Comparison of ENCODE assay signal across 13 cellular contexts in genomic region chr3:75670891-75671612, GRCh38. TPM values are rescaled to one million over a fixed set of nuclear protein-coding genes. Genes with fewer than 3 reads are reported as not detected.
DNase-seq lines count a peak whose midpoint lies in the region; ATAC-seq and TF ChIP-seq lines count a peak whose summit lies in the region.
"Not testable (repeated sequence)": the region's sequence is repeated elsewhere in the genome, so short reads cannot be mapped to it uniquely, and the experiment has no call there.
"Had no signal": no experiment of that assay in that cellular context is flagged by ENCODE, and none has a peak within 500 bp of the region (broad histone marks: within the 10 kb centered on the region; RNA-seq: fewer than 3 reads in every experiment).

No MANE protein-coding gene starts in this region.

- not testable (repeated sequence) for ATAC-seq in stimulated activated naive CD8-positive, alpha-beta T cell treated with anti-CD3 and anti-CD28 coated beads, Interleukin-15, amount 100 ng/mL, for 72 hours

- H3K36me3 Mint-ChIP-seq in activated CD4-positive, alpha-beta T cell treated with anti-CD3 and anti-CD28 coated beads, Interleukin-2, amount 10 ng/mL, durations not matched to agents 7 days and 5 days (ENCODE audit: low read depth) = peaks cover 10% of the 10 kb centered on the region
- not testable (repeated sequence) for H3K36me3 Mint-ChIP-seq in brain
- H3K36me3 Mint-ChIP-seq in immature natural killer cell (peaks cover 4 to 22% (median 11%) of the 10 kb centered on the region in 3 donors), neural progenitor cell (peaks cover 10% of the 10 kb centered on the region)

- H3K4me2 ChIP-seq in neural progenitor cell = peak overlapping the region; percentile 71

- not testable (repeated sequence) for H3K36me3 ChIP-seq in neural progenitor cell

- not testable (repeated sequence) for H3K9me3 ChIP-seq in neural progenitor cell (ENCODE audit: low read depth)

- H3K4me3 ChIP-seq in neural progenitor cell = peak overlapping the region; percentile 57

- peaks cover 21% of the 10 kb centered on the region for H3F3A ChIP-seq in neural progenitor cell (ENCODE audit: low read depth)

- CTCF ChIA-PET in activated CD4-positive, alpha-beta T cell treated with anti-CD3 and anti-CD28 coated beads, Interleukin-2, amount 10 ng/mL, durations not matched to agents 7 days and 5 days (lab: Charles Lee) = not testable (repeated sequence)

- H3K4me1 Mint-ChIP-seq in activated CD4-positive, alpha-beta T cell treated with anti-CD3 and anti-CD28 coated beads, Interleukin-2, amount 10 ng/mL, durations not matched to agents 7 days and 5 days; immature natural killer cell: not testable (repeated sequence)
- H3K4me1 Mint-ChIP-seq in brain (peaks cover 21% of the 10 kb centered on the region), neural progenitor cell (peaks cover 19% of the 10 kb centered on the region)
- peaks cover 18% of the 10 kb centered on the region for H3K4me1 Mint-ChIP-seq in stimulated activated naive CD8-positive, alpha-beta T cell treated with anti-CD3 and anti-CD28 coated beads, Interleukin-15, amount 100 ng/mL, for 72 hours

- peaks cover 80% of the 10 kb centered on the region for H3K27me3 ChIP-seq in neural progenitor cell

- TF ChIP-seq CTCF in C4-2B (conservative IDR thresholded peaks at IDR 0.05); brain (conservative IDR thresholded peaks at IDR 0.05); neural progenitor cell (IDR thresholded peaks at IDR 0.05): not testable (repeated sequence)

- H2AFZ ChIP-seq in neural progenitor cell (replicated peaks) = peak overlapping the region; percentile 26

- DNase-seq in HK-2 (ENCODE audit: unreplicated experiment) (peak; percentile 16), fibroblast of gingiva (ENCODE audit: low read depth) (peak; percentile 74), neural progenitor cell (ENCODE audit: low spot score) (peak; percentile 45)
- not testable (repeated sequence) for DNase-seq in activated CD4-positive, alpha-beta T cell treated with anti-CD3 and anti-CD28 coated beads, Interleukin-2, amount 10 ng/mL, durations not matched to agents 7 days and 5 days; immature natural killer cell; stimulated activated naive CD8-positive, alpha-beta T cell treated with anti-CD3 and anti-CD28 coated beads, Interleukin-15, amount 100 ng/mL, for 72 hours

- peak overlapping the region; percentile 11 for H3K4me3 Mint-ChIP-seq in activated CD4-positive, alpha-beta T cell treated with anti-CD3 and anti-CD28 coated beads, Interleukin-2, amount 10 ng/mL, durations not matched to agents 7 days and 5 days
- H3K4me3 Mint-ChIP-seq in brain = peak overlapping the region; percentile 79 to 84 (median 81)
- peak overlapping the region in 4 of 5 donors; percentile 18 to 65 (median 42) for H3K4me3 Mint-ChIP-seq in immature natural killer cell
- H3K4me3 Mint-ChIP-seq in neural progenitor cell = peak overlapping the region; percentile 78
- peak overlapping the region; percentile 22 to 50 for H3K4me3 Mint-ChIP-seq in stimulated activated naive CD8-positive, alpha-beta T cell treated with anti-CD3 and anti-CD28 coated beads, Interleukin-15, amount 100 ng/mL, for 72 hours

- peaks cover 15% of the 10 kb centered on the region for H3K4me1 ChIP-seq in neural progenitor cell

- H3K27me3 Mint-ChIP-seq in activated CD4-positive, alpha-beta T cell treated with anti-CD3 and anti-CD28 coated beads, Interleukin-2, amount 10 ng/mL, durations not matched to agents 7 days and 5 days = peaks cover 43% of the 10 kb centered on the region
- H3K27me3 Mint-ChIP-seq in brain = peaks cover 87% of the 10 kb centered on the region
- H3K27me3 Mint-ChIP-seq in immature natural killer cell (ENCODE audit: low read depth in 3 of 3) = peaks cover 19 to 36% (median 34%) of the 10 kb centered on the region in 3 donors
- H3K27me3 Mint-ChIP-seq in neural progenitor cell (ENCODE audit: insufficient read depth, low read depth) = peaks cover 52% of the 10 kb centered on the region
- peaks cover 56% of the 10 kb centered on the region for H3K27me3 Mint-ChIP-seq in stimulated activated naive CD8-positive, alpha-beta T cell treated with anti-CD3 and anti-CD28 coated beads, Interleukin-15, amount 100 ng/mL, for 72 hours

- H3K9me3 Mint-ChIP-seq in activated CD4-positive, alpha-beta T cell treated with anti-CD3 and anti-CD28 coated beads, Interleukin-2, amount 10 ng/mL, durations not matched to agents 7 days and 5 days = peaks cover 15% of the 10 kb centered on the region
- H3K9me3 Mint-ChIP-seq in brain = peaks cover 18 to 57% (median 51%) of the 10 kb centered on the region in 5 experiments
- H3K9me3 Mint-ChIP-seq in immature natural killer cell = peaks cover 20 to 88% (median 58%) of the 10 kb centered on the region in 6 donors
- H3K9me3 Mint-ChIP-seq in neural progenitor cell = peaks cover 42% of the 10 kb centered on the region
- H3K9me3 Mint-ChIP-seq in stimulated activated naive CD8-positive, alpha-beta T cell treated with anti-CD3 and anti-CD28 coated beads, Interleukin-15, amount 100 ng/mL, for 72 hours = peaks cover 30 to 50% of the 10 kb centered on the region in 2 donors

- POLR2A ChIA-PET in activated CD4-positive, alpha-beta T cell treated with anti-CD3 and anti-CD28 coated beads, Interleukin-2, amount 10 ng/mL, durations not matched to agents 7 days and 5 days (lab: Charles Lee) = not testable (repeated sequence)

- not testable (repeated sequence) for H3K9ac ChIP-seq in neural progenitor cell

- H3K27ac Mint-ChIP-seq in activated CD4-positive, alpha-beta T cell treated with anti-CD3 and anti-CD28 coated beads, Interleukin-2, amount 10 ng/mL, durations not matched to agents 7 days and 5 days = peak overlapping the region; percentile 81
- H3K27ac Mint-ChIP-seq in brain = peak overlapping the region in 2 of 5 experiments; percentile 10 to 45
- not testable (repeated sequence) for H3K27ac Mint-ChIP-seq in immature natural killer cell; neural progenitor cell; stimulated activated naive CD8-positive, alpha-beta T cell treated with anti-CD3 and anti-CD28 coated beads, Interleukin-15, amount 100 ng/mL, for 72 hours

- peak overlapping the region; percentile 78; the same call in 1 of the 2 replicates for H3K27ac ChIP-seq in C4-2B
- H3K27ac ChIP-seq in neural progenitor cell = not testable (repeated sequence)

- H4K20me1 ChIP-seq in neural progenitor cell (ENCODE audit: low read depth) = peaks cover 25% of the 10 kb centered on the region

- not testable (repeated sequence) for H3K79me2 ChIP-seq in neural progenitor cell (ENCODE audit: low read depth)

RNA-seq across cellular contexts. Expression of gene FRG2C, which starts 6.9 kb away (rescaled TPM):
- not detected for total RNA-seq in activated CD4-positive, alpha-beta T cell treated with anti-CD3 and anti-CD28 coated beads, Interleukin-2, amount 10 ng/mL, durations not matched to agents 7 days and 5 days
- not detected for polyA plus RNA-seq in brain (ENCODE audit: insufficient read depth, low read depth, low replicate concordance)
- not detected for polyA plus RNA-seq in immature natural killer cell
- total RNA-seq in neural progenitor cell (ENCODE audit: low replicate concordance) = not detected in 2 replicates
- total RNA-seq: activated naive CD4-positive, alpha-beta T cell treated with anti-CD3 and anti-CD28 coated beads, Interleukin-2, amount 50 U/mL, for 72 hours; esophagus mucosa; pancreas; stomach had no signal
- polyA plus RNA-seq: BJ, pancreas, stomach had no signal

Comparison
In these comparisons a context has a peak if more than half of its experiments do, and no peak if none do; other contexts are left out.
1. H3K4me3 Mint-ChIP-seq: peak in every context shown above with its lines; median percentile 81 in brain; 78 in neural progenitor cell; 42 in immature natural killer cell; 36 in stimulated activated naive CD8-positive, alpha-beta T cell treated with anti-CD3 and anti-CD28 coated beads, Interleukin-15, amount 100 ng/mL, for 72 hours; 11 in activated CD4-positive, alpha-beta T cell treated with anti-CD3 and anti-CD28 coated beads, Interleukin-2, amount 10 ng/mL, durations not matched to agents 7 days and 5 days.